ENCODE assay signal across 11 cellular contexts in the genomic region with DNA sequence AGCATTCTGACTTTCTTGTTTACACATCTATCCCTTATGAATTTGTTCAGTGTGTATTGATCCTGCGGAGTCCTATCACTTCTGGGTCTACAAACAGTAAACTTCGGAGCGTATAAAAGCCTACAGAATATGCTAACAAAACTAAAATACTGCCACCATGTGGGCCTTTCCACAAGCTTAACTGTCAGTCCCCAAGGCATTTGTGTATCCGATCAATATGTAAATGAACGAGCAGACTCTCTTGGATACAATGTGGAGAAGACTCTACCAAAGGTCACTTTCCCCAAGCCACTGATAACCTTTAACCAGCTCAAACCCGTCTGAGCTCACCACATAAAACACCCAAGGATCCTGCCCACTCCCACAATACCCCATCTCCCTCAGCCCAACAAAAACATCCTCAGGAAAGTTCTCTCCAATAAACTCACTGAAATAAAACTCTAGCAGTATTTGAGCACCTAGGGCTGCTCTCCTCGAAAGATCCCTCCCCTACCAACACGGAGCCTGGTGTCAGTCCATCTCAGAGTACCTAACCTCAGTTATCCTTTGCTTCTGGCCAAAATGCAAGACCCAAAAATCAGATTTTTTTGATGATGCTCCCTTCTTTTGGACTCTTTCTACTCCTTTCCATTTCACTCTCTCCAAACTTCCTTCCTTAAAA. TPM values are rescaled to one million over a fixed set of nuclear protein-coding genes. Genes with fewer than 3 reads are reported as not detected.
DNase-seq lines count a peak whose midpoint lies in the region; ATAC-seq and TF ChIP-seq lines count a peak whose summit lies in the region.
"Had no signal": no experiment of that assay in that cellular context is flagged by ENCODE, and none has a peak within 500 bp of the region (broad histone marks: within the 10 kb centered on the region; RNA-seq: fewer than 3 reads in every experiment).

No MANE protein-coding gene starts in this region.

- H3K4me1 ChIP-seq in IMR-90 (ENCODE audit: control insufficient read depth, insufficient read depth, low read length) (no peaks in the 10 kb centered on the region), mesenchymal stem cell (ENCODE audit: control insufficient read depth, insufficient read depth, low read depth, low read length) (no peaks in the 10 kb centered on the region), vagina (peaks cover 8% of the 10 kb centered on the region)

- peak; percentile 15 for TF ChIP-seq CTCF in CD4-positive, alpha-beta T cell (IDR thresholded peaks at IDR 0.05)
- TF ChIP-seq CTCF in IMR-90 (conservative IDR thresholded peaks at IDR 0.05; ENCODE audit: low read depth, low read length) (peak; percentile 12; the same call in 1 of the 2 replicates), vagina (IDR thresholded peaks at IDR 0.05) (no peak)

- no peaks in the 10 kb centered on the region for H3K79me1 ChIP-seq in IMR-90 (ENCODE audit: low read depth in 1 of 2, low read length in 2 of 2)
- no peaks in the 10 kb centered on the region for H3K79me1 ChIP-seq in mesenchymal stem cell (replicated peaks; ENCODE audit: low read length, poor library complexity, severe bottlenecking)

- H3K4me3 Mint-ChIP-seq in CD4-positive, alpha-beta T cell, result no peak overlapping the region
- H3K4me3 Mint-ChIP-seq in central memory CD8-positive, alpha-beta T cell, result no peak overlapping the region
- H3K4me3 Mint-ChIP-seq: activated naive CD8-positive, alpha-beta T cell treated with anti-CD3 and anti-CD28 coated beads, Interleukin-2, amount 10 ng/mL, durations not matched to agents 7 days and 5 days had no signal

- dilution Hi-C loops in IMR-90 (cut with HindIII; ENCODE audit: low sequenced_read_pairs, unreplicated experiment), result no loop called here

- H3K56ac ChIP-seq in IMR-90 (ENCODE audit: extremely low read depth, insufficient read depth, low read length), result no peak overlapping the region

- H2BK15ac ChIP-seq in IMR-90 (ENCODE audit: low read depth, low read length) (no peak overlapping the region), mesenchymal stem cell (ENCODE audit: low read depth, poor library complexity, severe bottlenecking) (no peak overlapping the region)

- H3K14ac ChIP-seq in IMR-90 (replicated peaks; ENCODE audit: low read depth, low read length), result no peak overlapping the region
- H3K14ac ChIP-seq in mesenchymal stem cell (ENCODE audit: low read length in 2 of 2), result no peak overlapping the region

- H2BK5ac ChIP-seq in IMR-90 (ENCODE audit: low read depth, low read length, poor library complexity, severe bottlenecking) (no peak overlapping the region), mesenchymal stem cell (ENCODE audit: low read depth, low read length, poor library complexity, severe bottlenecking) (no peak overlapping the region)

- H2AK9ac ChIP-seq in IMR-90 (replicated peaks; ENCODE audit: low read depth, low read length, poor library complexity), result no peak overlapping the region

- no peaks in the 10 kb centered on the region for H3K27me3 Mint-ChIP-seq in CD4-positive, alpha-beta T cell
- no peaks in the 10 kb centered on the region for H3K27me3 Mint-ChIP-seq in central memory CD8-positive, alpha-beta T cell
- H3K27me3 Mint-ChIP-seq: activated naive CD8-positive, alpha-beta T cell treated with anti-CD3 and anti-CD28 coated beads, Interleukin-2, amount 10 ng/mL, durations not matched to agents 7 days and 5 days had no signal

- intact Hi-C loops in CD4-positive, alpha-beta T cell (cut with DNase I, micrococcal nuclease), result no loop called here
- intact Hi-C loops in IMR-90 (cut with micrococcal nuclease) (no loop called here), vagina (cut with DNase I) (no loop called here)

- in situ Hi-C loops in IMR-90 (cut with MboI; ENCODE audit: low sequenced_read_pairs), result no loop called here

- no peak overlapping the region for H2BK120ac ChIP-seq in IMR-90 (ENCODE audit: low read depth, low read length)
- H2BK120ac ChIP-seq in mesenchymal stem cell (ENCODE audit: low read depth, low read length), result no peak overlapping the region

- H2AK5ac ChIP-seq in IMR-90 (ENCODE audit: low read depth, low read length) (no peak overlapping the region), mesenchymal stem cell (ENCODE audit: low read length, severe bottlenecking) (no peak overlapping the region)

- H3K36me3 ChIP-seq in IMR-90 (ENCODE audit: control insufficient read depth, insufficient read depth, low read length) (no peaks in the 10 kb centered on the region), mesenchymal stem cell (ENCODE audit: control insufficient read depth in 1 of 2, insufficient read depth in 2 of 2, low read depth in 1 of 2, low read length in 2 of 2) (no peaks in the 10 kb centered on the region), vagina (no peaks in the 10 kb centered on the region)

- H3K18ac ChIP-seq in IMR-90 (ENCODE audit: low read depth, low read length) (no peak overlapping the region), mesenchymal stem cell (ENCODE audit: low read depth in 1 of 2, low read length in 2 of 2) (no peak overlapping the region)

- H3K27ac ChIP-seq in CD4-positive, alpha-beta T cell (ENCODE audit: low read depth, low read length), result no peak overlapping the region
- no peak overlapping the region for H3K27ac ChIP-seq in IMR-90 (ENCODE audit: insufficient read depth, low read length)
- H3K27ac ChIP-seq in mesenchymal stem cell (ENCODE audit: low read length, poor library complexity, severe bottlenecking), result no peak overlapping the region
- H3K27ac ChIP-seq in vagina, result no peak overlapping the region

- no peak overlapping the region for H4K8ac ChIP-seq in IMR-90 (ENCODE audit: low read depth in 2 of 2, low read length in 2 of 2)
- H4K8ac ChIP-seq in mesenchymal stem cell (ENCODE audit: low read length), result no peak overlapping the region

- H3K9ac ChIP-seq in IMR-90 (ENCODE audit: low read depth, low read length), result no peak overlapping the region
- no peak overlapping the region for H3K9ac ChIP-seq in mesenchymal stem cell (ENCODE audit: low read length)

- H3K4me3 ChIP-seq in IMR-90 (ENCODE audit: insufficient read depth, low read depth, low read length) (no peak overlapping the region), mesenchymal stem cell (ENCODE audit: insufficient read depth in 1 of 2, low read depth in 1 of 2, low read length in 2 of 2) (no peak overlapping the region), vagina (no peak overlapping the region)

- peak overlapping the region; percentile 42 for H3K27ac Mint-ChIP-seq in CD4-positive, alpha-beta T cell
- peak overlapping the region; percentile 77 for H3K27ac Mint-ChIP-seq in central memory CD8-positive, alpha-beta T cell (ENCODE audit: low read depth)
- H3K27ac Mint-ChIP-seq: activated naive CD8-positive, alpha-beta T cell treated with anti-CD3 and anti-CD28 coated beads, Interleukin-2, amount 10 ng/mL, durations not matched to agents 7 days and 5 days had no signal

- CTCF ChIA-PET in CD4-positive, alpha-beta T cell (lab: Charles Lee), result no interaction called here
- CTCF ChIA-PET in IMR-90 (lab: Yijun Ruan, JAX), result no interaction called here

- no peaks in the 10 kb centered on the region for H3K9me1 ChIP-seq in IMR-90 (ENCODE audit: insufficient read depth, low read length)

- H4K5ac ChIP-seq in IMR-90 (ENCODE audit: low read depth, low read length), result no peak overlapping the region

- TF ChIP-seq POLR2A in IMR-90 (IDR thresholded peaks at IDR 0.05; ENCODE audit: low read depth, low read length) (no peak), vagina (IDR thresholded peaks at IDR 0.05) (no peak)

- H2AFZ ChIP-seq in IMR-90 (replicated peaks; ENCODE audit: low read length, poor library complexity), result no peak overlapping the region
- no peak overlapping the region for H2AFZ ChIP-seq in mesenchymal stem cell (ENCODE audit: low read depth, low read length)

- no peak for DNase-seq in CD4-positive, alpha-beta T cell
- DNase-seq in IMR-90 (peak; percentile 18), mesenchymal stem cell (peak; percentile 9), islet precursor cell (no peak), iPS-NIHi11 (ENCODE audit: low spot score) (no peak), vagina (ENCODE audit: extremely low spot score in 2 of 2) (no peak)
- DNase-seq in central memory CD8-positive, alpha-beta T cell (ENCODE audit: low spot score in 2 of 2), result no peak
- DNase-seq: activated naive CD8-positive, alpha-beta T cell treated with anti-CD3 and anti-CD28 coated beads, Interleukin-2, amount 10 ng/mL, durations not matched to agents 7 days and 5 days; foreskin melanocyte; NCI-H510A treated with DMSO at 0.1 percent for 48 hours had no signal

- no peak overlapping the region for H2BK20ac ChIP-seq in IMR-90 (ENCODE audit: low read depth, low read length)

- no peaks in the 10 kb centered on the region for H3K9me3 Mint-ChIP-seq in CD4-positive, alpha-beta T cell
- no peaks in the 10 kb centered on the region for H3K9me3 Mint-ChIP-seq in central memory CD8-positive, alpha-beta T cell
- H3K9me3 Mint-ChIP-seq: activated naive CD8-positive, alpha-beta T cell treated with anti-CD3 and anti-CD28 coated beads, Interleukin-2, amount 10 ng/mL, durations not matched to agents 7 days and 5 days had no signal

- 24% methylated on average over 3 of the region's 8 CpGs; no CpG with 5 or more reads in 1 of the 2 experiments for WGBS in IMR-90 (ENCODE audit: extremely low coverage in 2 of 2, insufficient read length in 1 of 2), 2 experiments
- 61% methylated on average over 8 of the region's 8 CpGs for WGBS in mesenchymal stem cell

- H3K4ac ChIP-seq in IMR-90 (ENCODE audit: low read depth, low read length), result no peak overlapping the region
- no peak overlapping the region for H3K4ac ChIP-seq in mesenchymal stem cell (ENCODE audit: low read depth in 1 of 2, low read length in 2 of 2)

- H3K4me1 Mint-ChIP-seq in CD4-positive, alpha-beta T cell (ENCODE audit: low read depth), result peaks cover 13% of the 10 kb centered on the region
- H3K4me1 Mint-ChIP-seq in central memory CD8-positive, alpha-beta T cell, result peaks cover 18% of the 10 kb centered on the region

- no peak overlapping the region for H4K91ac ChIP-seq in IMR-90 (ENCODE audit: insufficient read depth, low read depth, low read length)
- H4K91ac ChIP-seq in mesenchymal stem cell (ENCODE audit: low read length), result no peak overlapping the region

- ATAC-seq in CD4-positive, alpha-beta T cell (ENCODE audit: poor library complexity), result no peak
- no peak for ATAC-seq in IMR-90 (ENCODE audit: low read depth)
- ATAC-seq in central memory CD8-positive, alpha-beta T cell (replicated peaks; ENCODE audit: extremely low read depth, poor library complexity, severe bottlenecking), result no peak
- no peak for ATAC-seq in HG03432 (IDR thresholded peaks at IDR 0.05; ENCODE audit: unreplicated experiment)

- BruUV-seq in IMR-90 (replicated peaks; lab: Mats Ljungman, UMichigan), result no TSS peak

- peaks cover 85% of the 10 kb centered on the region for H3K36me3 Mint-ChIP-seq in CD4-positive, alpha-beta T cell (ENCODE audit: low read depth)
- H3K36me3 Mint-ChIP-seq in central memory CD8-positive, alpha-beta T cell (ENCODE audit: insufficient read depth), result peaks cover 70% of the 10 kb centered on the region

- POLR2A ChIA-PET in CD4-positive, alpha-beta T cell (lab: Charles Lee), result no interaction called here
- POLR2A ChIA-PET in IMR-90 (lab: Charles Lee; ENCODE audit: unreplicated experiment), result no interaction called here

- TF ChIP-seq RAD21 in IMR-90 (IDR thresholded peaks at IDR 0.05; ENCODE audit: low read length), result no peak

- H3K27me3 ChIP-seq in CD4-positive, alpha-beta T cell (ENCODE audit: control insufficient read depth, insufficient read depth, low read length), result no peaks in the 10 kb centered on the region
- H3K27me3 ChIP-seq in IMR-90 (ENCODE audit: control insufficient read depth, insufficient read depth, low read length) (peaks cover 5% of the 10 kb centered on the region; the same call in 1 of the 2 replicates), mesenchymal stem cell (ENCODE audit: control insufficient read depth in 1 of 2, insufficient read depth in 1 of 2, low read length in 2 of 2) (peaks cover 16 to 17% of the 10 kb centered on the region in 2 experiments), vagina (no peaks in the 10 kb centered on the region)

- H3K23ac ChIP-seq in IMR-90 (ENCODE audit: low read depth, low read length) (no peak overlapping the region), mesenchymal stem cell (ENCODE audit: low read length in 2 of 2) (no peak overlapping the region)

- H3K4me2 ChIP-seq in IMR-90 (ENCODE audit: low read depth, low read length) (no peak overlapping the region), mesenchymal stem cell (ENCODE audit: low read length, poor library complexity, severe bottlenecking) (no peak overlapping the region)

- H3K9me3 ChIP-seq in CD4-positive, alpha-beta T cell (ENCODE audit: control insufficient read depth, low read length), result no peaks in the 10 kb centered on the region
- H3K9me3 ChIP-seq in IMR-90 (ENCODE audit: control insufficient read depth, insufficient read depth, low read length), result no peaks in the 10 kb centered on the region
- H3K9me3 ChIP-seq in mesenchymal stem cell (ENCODE audit: control insufficient read depth, low read length), result no peaks in the 10 kb centered on the region
- H3K9me3 ChIP-seq in vagina, result no peaks in the 10 kb centered on the region

- no peak overlapping the region for H2BK12ac ChIP-seq in mesenchymal stem cell (ENCODE audit: low read length in 2 of 2)

- H4K20me1 ChIP-seq in IMR-90 (ENCODE audit: insufficient read depth, low read length), result no peaks in the 10 kb centered on the region

RNA-seq across cellular contexts. Expression of a gene that starts 17.8 kb away (rescaled TPM):
- 10 to 100 TPM; 64.4 to 66.0 TPM for total RNA-seq in CD4-positive, alpha-beta T cell
- total RNA-seq in IMR-90 (2012; rRNA removed), result under 0.01 TPM in 1 of 2 replicates, not detected in the other
- 0.14 and 0.16 TPM in 2 replicates for polyA plus RNA-seq in IMR-90 (2012; rRNA removed)
- 0.25 and 0.29 TPM in 2 replicates for polyA plus RNA-seq in IMR-90 (2012; cell fraction: cytosol; rRNA removed)
- polyA plus RNA-seq in IMR-90 (2012; cell fraction: nucleus; rRNA removed; ENCODE audit: low replicate concordance), result 0.34 and 0.36 TPM in 2 replicates
- 11.1 TPM for polyA plus RNA-seq in mesenchymal stem cell (2013, experiment 1 of 2)
- 11.8 TPM for polyA plus RNA-seq in mesenchymal stem cell (2013, experiment 2 of 2)
- total RNA-seq in vagina, result 4.7 TPM

RNA-seq across cellular contexts. Expression of a gene that starts 42.3 kb away (rescaled TPM):
- total RNA-seq in CD4-positive, alpha-beta T cell, result 10 to 100 TPM; 11.0 to 11.6 TPM
- 31.4 and 31.9 TPM in 2 replicates for total RNA-seq in IMR-90 (2012; rRNA removed)
- 33.5 and 37.5 TPM in 2 replicates for polyA plus RNA-seq in IMR-90 (2012; rRNA removed)
- polyA plus RNA-seq in IMR-90 (2012; cell fraction: cytosol; rRNA removed), result 44.9 and 60.5 TPM in 2 replicates
- 46.5 and 79.9 TPM in 2 replicates for polyA plus RNA-seq in IMR-90 (2012; cell fraction: nucleus; rRNA removed; ENCODE audit: low replicate concordance)
- 11.1 TPM for polyA plus RNA-seq in mesenchymal stem cell (2013, experiment 1 of 2)
- polyA plus RNA-seq in mesenchymal stem cell (2013, experiment 2 of 2), result 11.9 TPM
- 30.0 TPM for total RNA-seq in vagina

Comparison
In these comparisons a context has a peak if more than half of its experiments do, and no peak if none do; other contexts are left out.
1. DNase-seq: peak in IMR-90 (single experiment) and mesenchymal stem cell (single experiment); none in CD4-positive, alpha-beta T cell (0 of 10), central memory CD8-positive, alpha-beta T cell (0 of 2), islet precursor cell (single experiment), iPS-NIHi11 (single experiment) and vagina (0 of 2).
2. CTCF ChIP-seq: peak in CD4-positive, alpha-beta T cell (single experiment) and IMR-90 (single experiment); none in vagina (0 of 3).
3. RNA of a gene that starts 17.8 kb away (total RNA-seq): 64.4 to 66.0 TPM in CD4-positive, alpha-beta T cell; 4.7 TPM in vagina (single experiment) and under 0.01 TPM in IMR-90; every median in the first group is over 10 times any median in the second.